In genomic region chr19:34232566-34233481, GRCh38 we compare ENCODE assay signal across 8 cellular contexts. TPM values are rescaled to one million over a fixed set of nuclear protein-coding genes. Genes with fewer than 3 reads are reported as not detected.
DNase-seq lines count a peak whose midpoint lies in the region; ATAC-seq, FAIRE-seq and TF ChIP-seq lines count a peak whose summit lies in the region.

No MANE protein-coding gene starts in this region.

- H3K79me2 ChIP-seq in ACC112 (ENCODE audit: control insufficient read depth, insufficient read depth, low read length, unreplicated experiment) (no peaks in the 10 kb centered on the region), K562 (ENCODE audit: control insufficient read depth, insufficient read depth, low read length) (no peaks in the 10 kb centered on the region)

- peaks cover 19% of the 10 kb centered on the region for H3K4me1 Mint-ChIP-seq in stimulated activated naive CD8-positive, alpha-beta T cell treated with anti-CD3 and anti-CD28 coated beads, Interleukin-15, Interleukin-2, amounts not matched to agents 100 ng/mL and 50 ng/mL, for 24 hours (ENCODE audit: low read depth)

- H3K27ac Mint-ChIP-seq in stimulated activated naive CD8-positive, alpha-beta T cell treated with anti-CD3 and anti-CD28 coated beads, Interleukin-15, Interleukin-2, amounts not matched to agents 100 ng/mL and 50 ng/mL, for 24 hours, result peak overlapping the region; percentile 85

- no peak for FAIRE-seq in K562 (lab: Jason Lieb, UNC)

- H3K27me3 ChIP-seq in ACC112 (ENCODE audit: insufficient read depth, low read length) (no peaks in the 10 kb centered on the region), K562 (ENCODE audit: control insufficient read depth in 2 of 2, insufficient read depth in 2 of 2, low read length in 2 of 2) (no peaks in the 10 kb centered on the region)

- WGBS in K562 (ENCODE audit: insufficient coverage, low coverage, missing lambda C conversion rate), result 7% methylated on average over 11 of the region's 11 CpGs

- H3K9ac ChIP-seq in K562 (ENCODE audit: insufficient read depth in 1 of 2, low read depth in 2 of 2, low read length in 2 of 2), result no peak overlapping the region; a peak in 1 of 4 replicates

- no peaks in the 10 kb centered on the region; the same call in 1 of the 2 replicates for H4K20me1 ChIP-seq in K562 (replicated peaks; ENCODE audit: control insufficient read depth, insufficient read depth, low read length)

- BruUV-seq in K562 (replicated peaks; lab: Mats Ljungman, UMichigan), result no TSS peak

- no peaks in the 10 kb centered on the region for H3K27me3 Mint-ChIP-seq in stimulated activated naive CD8-positive, alpha-beta T cell treated with anti-CD3 and anti-CD28 coated beads, Interleukin-15, Interleukin-2, amounts not matched to agents 100 ng/mL and 50 ng/mL, for 24 hours

- TF ChIP-seq POLR2A in K562 (conservative IDR thresholded peaks at IDR 0.05), result no peak

- POLR2A ChIA-PET in K562 (lab: Yijun Ruan, JAX), result interaction anchor here (0.6 to 1.8 kb wide), 6 partner anchors 8 to 127 kb away, joined by 3 to 5 read pairs (median 3); no protein-coding TSS in a partner anchor

- intact Hi-C loops in K562 (cut with micrococcal nuclease), result no loop called here

- ATAC-seq in GM18867 (IDR thresholded peaks at IDR 0.05; ENCODE audit: unreplicated experiment) (peak; percentile 62), K562 (peak; percentile 70), GM19324 (IDR thresholded peaks at IDR 0.05; ENCODE audit: low FRiP score, unreplicated experiment) (no peak)

- no peaks in the 10 kb centered on the region for H3K9me1 ChIP-seq in K562 (ENCODE audit: control insufficient read depth, insufficient read depth, low read length)

- H3K4me2 ChIP-seq in K562 (ENCODE audit: insufficient read depth, low read length), result peak overlapping the region; percentile 24; the same call in 1 of the 2 replicates

- peaks cover 33% of the 10 kb centered on the region for H3K36me3 Mint-ChIP-seq in stimulated activated naive CD8-positive, alpha-beta T cell treated with anti-CD3 and anti-CD28 coated beads, Interleukin-15, Interleukin-2, amounts not matched to agents 100 ng/mL and 50 ng/mL, for 24 hours (ENCODE audit: low read depth)

- H3K27ac ChIP-seq in ACC112 (ENCODE audit: low read depth, low read length) (peak overlapping the region; percentile 69), K562 (ENCODE audit: extremely low read depth, low read depth, low read length) (peak overlapping the region; percentile 48; the same call in 2 of the 3 replicates)

- DNase-seq in NCI-H2196 (lab: John Stamatoyannopoulos, UW; ENCODE audit: unreplicated experiment) (peak; percentile 14), K562 (ENCODE audit: extremely low read depth in 1 of 4, low spot score in 3 of 4) (peak in 3 of 4 experiments; percentile 32 to 54 (median 34)), islet precursor cell (peak; percentile 86), NCI-H1417 (lab: John Stamatoyannopoulos, UW) (no peak)

- no peak for TF ChIP-seq CTCF in K562 (IDR thresholded peaks at IDR 0.05 in 2 of 3, conservative IDR thresholded peaks at IDR 0.05 in 1 of 3; ENCODE audit: insufficient read depth in 2 of 3, low read depth in 1 of 3, low read length in 3 of 3)

- no peaks in the 10 kb centered on the region for H3K9me3 Mint-ChIP-seq in stimulated activated naive CD8-positive, alpha-beta T cell treated with anti-CD3 and anti-CD28 coated beads, Interleukin-15, Interleukin-2, amounts not matched to agents 100 ng/mL and 50 ng/mL, for 24 hours

- TF ChIP-seq RAD21 in K562 (CRISPR knock-in tag; conservative IDR thresholded peaks at IDR 0.05 in 1 of 2, IDR thresholded peaks at IDR 0.05 in 1 of 2), result no peak

- peaks cover 25% of the 10 kb centered on the region for H3K4me1 ChIP-seq in ACC112 (ENCODE audit: control insufficient read depth, insufficient read depth, low read length, unreplicated experiment)
- peaks cover 0 to 13% of the 10 kb centered on the region in 2 experiments; a peak in 3 of 5 replicates for H3K4me1 ChIP-seq in K562 (replicated peaks in 1 of 2; ENCODE audit: control insufficient read depth in 2 of 2, insufficient read depth in 2 of 2, low read length in 2 of 2)

- H3K4me3 Mint-ChIP-seq in stimulated activated naive CD8-positive, alpha-beta T cell treated with anti-CD3 and anti-CD28 coated beads, Interleukin-15, Interleukin-2, amounts not matched to agents 100 ng/mL and 50 ng/mL, for 24 hours, result peak overlapping the region; percentile 54

- H3K9me3 ChIP-seq in K562 (replicated peaks; ENCODE audit: control insufficient read depth, insufficient read depth, low read depth, low read length), result no peaks in the 10 kb centered on the region

- TF ChIP-seq EP300 in K562 (IDR thresholded peaks at IDR 0.05; ENCODE audit: low read length), result no peak

- in situ Hi-C loops in K562 (cut with MboI), result no loop called here

- CTCF ChIA-PET in K562 (lab: Yijun Ruan, JAX; ENCODE audit: low intra/inter-chr PET ratio), result no interaction called here

- peaks cover 11% of the 10 kb centered on the region for H3K36me3 ChIP-seq in ACC112 (ENCODE audit: insufficient read depth, low read length)
- peaks cover 24% of the 10 kb centered on the region; the same call in 2 of the 3 replicates for H3K36me3 ChIP-seq in K562 (ENCODE audit: control insufficient read depth, insufficient read depth, low read length)

- H2AFZ ChIP-seq in ACC112 (ENCODE audit: low read length, unreplicated experiment) (no peak overlapping the region), K562 (ENCODE audit: low read depth, low read length) (no peak overlapping the region)

- H3K4me3 ChIP-seq in ACC112 (ENCODE audit: low read depth, low read length), result peak overlapping the region; percentile 68
- no peak overlapping the region for H3K4me3 ChIP-seq in K562

TF ChIP-seq in K562, 482 proteins besides CTCF, POLR2A, EP300 and RAD21 (continues in another document):
- TF ChIP-seq UBTF (IDR thresholded peaks at IDR 0.05; ENCODE audit: borderline replicate concordance in 1 of 2, low read depth in 2 of 2, low read length in 2 of 2) (peak; percentile 78 to 86; a peak in 3 of 4 replicates), CTBP1 (IDR thresholded peaks at IDR 0.05; ENCODE audit: borderline replicate concordance) (peak; percentile 24; the same call in 1 of the 2 replicates), SMARCE1 (IDR thresholded peaks at IDR 0.05) (0 out of 2 replicates have a peak, but pooled peaks have one; percentile 11), SMARCA4 (IDR thresholded peaks at IDR 0.05) (peak; percentile 61; the same call in 1 of the 2 replicates), BACH1 (tag; IDR thresholded peaks at IDR 0.05) (no peak; the same call in 1 of the 2 replicates), JUND (IDR thresholded peaks at IDR 0.05; ENCODE audit: borderline replicate concordance, low read depth, low read length) (peak; percentile 90), JUND (tag; IDR thresholded peaks at IDR 0.05; ENCODE audit: borderline replicate concordance, low read depth, low read length) (peak; percentile 81; the same call in 2 of the 3 replicates), MYC (IDR thresholded peaks at IDR 0.05; ENCODE audit: low read depth, low read length) (peak; percentile 46), MYC (CRISPR knock-in tag; IDR thresholded peaks at IDR 0.05; ENCODE audit: borderline replicate concordance, low read depth) (no peak), JUN (IDR thresholded peaks at IDR 0.05; ENCODE audit: borderline replicate concordance, low read depth, low read length) (peak; percentile 58; the same call in 1 of the 2 replicates), JUN (CRISPR knock-in tag; IDR thresholded peaks at IDR 0.05; ENCODE audit: borderline replicate concordance) (no peak), NFIC (IDR thresholded peaks at IDR 0.05) (peak; percentile 81), FOXK2 (conservative IDR thresholded peaks at IDR 0.05 in 1 of 2, IDR thresholded peaks at IDR 0.05 in 1 of 2; ENCODE audit: low read depth in 2 of 2) (0 out of 4 replicates have a peak, but pooled peaks have one; percentile 31 to 32), DPF2 (IDR thresholded peaks at IDR 0.05) (peak; percentile 64; the same call in 1 of the 2 replicates)

RNA-seq across cellular contexts. Expression of gene GARRE1, which starts 21.5 kb away (rescaled TPM):
- 22.1 and 52.0 TPM in 2 replicates for total RNA-seq in K562 (2011; cell fraction: chromatin; rRNA removed; ENCODE audit: low replicate concordance)
- 15.7 and 16.2 TPM in 2 replicates for total RNA-seq in K562 (2011; cell fraction: nucleolus; rRNA removed)
- 17.7 and 19.2 TPM in 2 replicates for total RNA-seq in K562 (2011; cell fraction: nucleoplasm; rRNA removed)
- 7.4 and 8.0 TPM in 2 replicates for total RNA-seq in K562 (2014; rRNA removed)
- 8.2 and 9.3 TPM in 2 replicates for total RNA-seq in K562 (2014; rRNA removed; fragmentation: Illumina TruSeq; extraction: Trizol)
- 5.4 and 6.0 TPM in 2 replicates for total RNA-seq in K562 (2015; rRNA removed; fragmentation: Illumina TruSeq; extraction: Trizol)
- total RNA-seq in K562 (2021), result 11.2 and 12.8 TPM in 2 replicates
- polyA plus RNA-seq in K562 (2011; rRNA removed), result 10.0 and 10.9 TPM in 2 replicates
- polyA plus RNA-seq in K562 (2011; cell fraction: cytosol; rRNA removed), result 12.0 and 12.4 TPM in 2 replicates
- 10.6 and 15.7 TPM in 2 replicates for polyA plus RNA-seq in K562 (2011; cell fraction: nucleus; rRNA removed)
- 8.0 and 12.3 TPM in 2 replicates for polyA plus RNA-seq in K562 (2012)
- 7.5 and 8.4 TPM in 2 replicates for polyA plus RNA-seq in K562 (2014; fragmentation: Illumina TruSeq; extraction: Trizol)
- polyA plus RNA-seq in K562 (2014; fragmentation: Nextera tagmentation; extraction: Ambion mirVana), result 1 to 10 TPM; 1.6 to 4.1 TPM
- polyA plus RNA-seq in K562 (2014; rRNA removed), result 7.5 and 7.7 TPM in 2 replicates
- polyA minus RNA-seq in K562 (2011; rRNA and poly(A)+ RNA removed), result 10.5 and 11.8 TPM in 2 replicates
- 7.3 and 8.7 TPM in 2 replicates for polyA minus RNA-seq in K562 (2011; cell fraction: cytosol; rRNA and poly(A)+ RNA removed)
- 8.9 and 11.8 TPM in 2 replicates for polyA minus RNA-seq in K562 (2011; cell fraction: nucleus; rRNA and poly(A)+ RNA removed)

Comparison
In these comparisons a context has a peak if more than half of its experiments do, and no peak if none do; other contexts are left out.
1. DNase-seq: peak in NCI-H2196 (single experiment), K562 (3 of 4) and islet precursor cell (single experiment); none in NCI-H1417 (0 of 3).